In genomic region chr5:5494489-5495402, GRCh38 we compare ENCODE assay signal across 8 cellular contexts.
DNase-seq lines count a peak whose midpoint lies in the region; ATAC-seq and TF ChIP-seq lines count a peak whose summit lies in the region.

No MANE protein-coding gene starts in this region.

- intact Hi-C loops in right lobe of liver (cut with DNase I) = loop anchor here in 1 of 2 donors (10.0 kb wide), 1 partner anchor 1080 kb away; no protein-coding TSS in a partner anchor

- H3K4me1 ChIP-seq in HUES48 (ENCODE audit: control insufficient read depth, insufficient read depth, low read length) = peaks cover 16% of the 10 kb centered on the region
- peaks cover 0 to 8% (median 0%) of the 10 kb centered on the region in 4 donors for H3K4me1 ChIP-seq in right lobe of liver

- DNase-seq in CD1c-positive myeloid dendritic cell (ENCODE audit: extremely low spot score) (peak; percentile 58), choroid plexus epithelial cell (ENCODE audit: low read depth) (peak; percentile 78), right lobe of liver (peak; percentile 89 to 91 (median 89)), LoVo (ENCODE audit: low spot score) (no peak)
- peak; percentile 82 for DNase-seq in activated CD4-positive, alpha-beta T cell treated with anti-CD3 and anti-CD28 coated beads for 4 hours
- peak; percentile 66 to 70 for DNase-seq in stimulated activated CD8-positive, alpha-beta memory T cell treated with anti-CD3 and anti-CD28 coated beads, Interleukin-15, amount 100 ng/mL, for 4 hours (ENCODE audit: low read depth in 2 of 2)

- H3K4me3 ChIP-seq in HUES48 (ENCODE audit: low read depth, low read length) = peak overlapping the region; percentile 53
- peak overlapping the region; percentile 36 for H3K4me3 ChIP-seq in choroid plexus epithelial cell (ENCODE audit: low read depth, low read length)
- peak overlapping the region in 1 of 3 donors; percentile 13 for H3K4me3 ChIP-seq in right lobe of liver

- ATAC-seq in GM21360 (IDR thresholded peaks at IDR 0.05; ENCODE audit: unreplicated experiment) (peak; percentile 62), right lobe of liver (peak; percentile 97 to 98 (median 98))

- peaks cover 13% of the 10 kb centered on the region for H3K27me3 ChIP-seq in HUES48 (ENCODE audit: control insufficient read depth, insufficient read depth, low read length)
- no peaks in the 10 kb centered on the region for H3K27me3 ChIP-seq in right lobe of liver

- 35% methylated on average over 16 of the region's 62 CpGs for WGBS in right lobe of liver (ENCODE audit: insufficient coverage, low coverage, low lambda C conversion rate, missing lambda C conversion rate)

- no peak overlapping the region for H3K9ac ChIP-seq in HUES48 (ENCODE audit: low read depth, low read length)

- H3K27ac ChIP-seq in HUES48 (ENCODE audit: low read depth, low read length) (no peak overlapping the region), right lobe of liver (no peak overlapping the region)

- TF ChIP-seq POLR2A in right lobe of liver (IDR thresholded peaks at IDR 0.05) = no peak

- no peaks in the 10 kb centered on the region for H3K9me3 ChIP-seq in HUES48 (ENCODE audit: control insufficient read depth, insufficient read depth, low read length)
- H3K9me3 ChIP-seq in right lobe of liver = no peaks in the 10 kb centered on the region

- TF ChIP-seq CTCF in choroid plexus epithelial cell (conservative IDR thresholded peaks at IDR 0.05; ENCODE audit: low read depth, low read length) = no peak
- TF ChIP-seq CTCF in right lobe of liver (IDR thresholded peaks at IDR 0.05) = no peak

- peaks cover 6% of the 10 kb centered on the region; the same call in 1 of the 2 replicates for H3K36me3 ChIP-seq in HUES48 (ENCODE audit: control insufficient read depth, insufficient read depth, low read length)
- peaks cover 0 to 2% (median 0%) of the 10 kb centered on the region in 4 donors for H3K36me3 ChIP-seq in right lobe of liver
